15 cellular contexts compared by ENCODE assay signal in genomic region chr9:137315581-137316011, GRCh38. TPM values are rescaled to one million over a fixed set of nuclear protein-coding genes. Genes with fewer than 3 reads are reported as not detected.
DNase-seq lines count a peak whose midpoint lies in the region; ATAC-seq and TF ChIP-seq lines count a peak whose summit lies in the region.
"Had no signal": no experiment of that assay in that cellular context is flagged by ENCODE, and none has a peak within 500 bp of the region (broad histone marks: within the 10 kb centered on the region; RNA-seq: fewer than 3 reads in every experiment).

No MANE protein-coding gene starts in this region.

- H3K27me3 ChIP-seq in HCT116 (ENCODE audit: insufficient read depth, low read length) (no peaks in the 10 kb centered on the region), esophagus muscularis mucosa (peaks cover 8 to 53% (median 20%) of the 10 kb centered on the region in 4 donors)

- H3K4me1 Mint-ChIP-seq in progenitor cell of endocrine pancreas (ENCODE audit: low read depth) (peaks cover 7% of the 10 kb centered on the region), osteocyte (ENCODE audit: unreplicated experiment) (peaks cover 7% of the 10 kb centered on the region)

- H3K36me3 Mint-ChIP-seq in progenitor cell of endocrine pancreas (ENCODE audit: insufficient read depth) (no peaks in the 10 kb centered on the region), osteocyte (ENCODE audit: unreplicated experiment) (no peaks in the 10 kb centered on the region)

- H4K20me1 ChIP-seq in HCT116 (ENCODE audit: insufficient read depth): no peaks in the 10 kb centered on the region

- 29% methylated on average over 16 of the region's 18 CpGs for WGBS in esophagus muscularis mucosa

- H2AFZ ChIP-seq in HCT116 (ENCODE audit: low read depth, low read length, poor library complexity, severe bottlenecking): no peak overlapping the region

- H3K9me2 ChIP-seq in HCT116 (ENCODE audit: insufficient read depth): no peaks in the 10 kb centered on the region

- RAD21 ChIA-PET in HCT116 (lab: Charles Lee; ENCODE audit: low non-redundant PET in 1 of 2, low total read pairs in 2 of 2, uncharacterized antibody in 2 of 2, unreplicated experiment in 2 of 2): interaction anchor here in 1 of 2 experiments (0.5 kb wide), 1 partner anchor 29 kb away, joined by 3 read pairs; no protein-coding TSS in a partner anchor

- H3K27me3 Mint-ChIP-seq in progenitor cell of endocrine pancreas (no peaks in the 10 kb centered on the region), osteocyte (ENCODE audit: unreplicated experiment) (no peaks in the 10 kb centered on the region)

- H3K36me3 ChIP-seq in HCT116 (ENCODE audit: control insufficient read depth in 1 of 2, insufficient read depth in 2 of 2, low read length in 2 of 2): no peaks in the 10 kb centered on the region
- H3K36me3 ChIP-seq in esophagus muscularis mucosa: peaks cover 0 to 6% (median 0%) of the 10 kb centered on the region in 4 donors
- H3K36me3 ChIP-seq: lower lobe of right lung had no signal

- H3K9me3 Mint-ChIP-seq in progenitor cell of endocrine pancreas (ENCODE audit: low read depth) (no peaks in the 10 kb centered on the region), osteocyte (ENCODE audit: unreplicated experiment) (no peaks in the 10 kb centered on the region)
- H3K9me3 Mint-ChIP-seq: activated CD4-positive, alpha-beta T cell treated with anti-CD3 and anti-CD28 coated beads, Interleukin-2, amount 10 ng/mL, durations not matched to agents 24 days and 14 days; effector memory CD8-positive, alpha-beta T cell had no signal

- POLR2A ChIA-PET in HCT116 (lab: Charles Lee): no interaction called here

- no peak overlapping the region for H3K4me3 Mint-ChIP-seq in progenitor cell of endocrine pancreas (ENCODE audit: low read depth)
- H3K4me3 Mint-ChIP-seq in osteocyte (ENCODE audit: unreplicated experiment): no peak overlapping the region
- H3K4me3 Mint-ChIP-seq: activated CD4-positive, alpha-beta T cell treated with anti-CD3 and anti-CD28 coated beads, Interleukin-2, amount 10 ng/mL, durations not matched to agents 24 days and 14 days; effector memory CD8-positive, alpha-beta T cell had no signal

- no peak overlapping the region for H3K27ac Mint-ChIP-seq in progenitor cell of endocrine pancreas
- H3K27ac Mint-ChIP-seq in osteocyte (ENCODE audit: unreplicated experiment): no peak overlapping the region
- H3K27ac Mint-ChIP-seq: activated CD4-positive, alpha-beta T cell treated with anti-CD3 and anti-CD28 coated beads, Interleukin-2, amount 10 ng/mL, durations not matched to agents 24 days and 14 days; effector memory CD8-positive, alpha-beta T cell had no signal

- BruUV-seq in HCT116 (replicated peaks; lab: Mats Ljungman, UMichigan): no TSS peak

- H3K9me3 ChIP-seq in HCT116 (ENCODE audit: control insufficient read depth in 1 of 2, insufficient read depth in 1 of 2, low read depth in 1 of 2, low read length in 2 of 2) (no peaks in the 10 kb centered on the region), esophagus muscularis mucosa (no peaks in the 10 kb centered on the region)
- H3K9me3 ChIP-seq: lower lobe of right lung had no signal

- no peak for TF ChIP-seq RAD21 in HCT116 (IDR thresholded peaks at IDR 0.05; ENCODE audit: low read depth)

- TF ChIP-seq EP300 in esophagus muscularis mucosa (IDR thresholded peaks at IDR 0.05): no peak

- TF ChIP-seq CTCF in HCT116 (IDR thresholded peaks at IDR 0.05 in 2 of 3, conservative IDR thresholded peaks at IDR 0.05 in 1 of 3; ENCODE audit: borderline replicate concordance in 1 of 3, insufficient read depth in 1 of 3, low read depth in 2 of 3, low read length in 2 of 3): no peak
- no peak for TF ChIP-seq CTCF in esophagus muscularis mucosa (IDR thresholded peaks at IDR 0.05)
- TF ChIP-seq CTCF in progenitor cell of endocrine pancreas (IDR thresholded peaks at IDR 0.05; ENCODE audit: unreplicated experiment): no peak
- no peak for TF ChIP-seq CTCF in osteocyte (IDR thresholded peaks at IDR 0.05)

- CTCF ChIA-PET in HCT116 (lab: Charles Lee): interaction anchor here (1.3 kb wide), 1 partner anchor 13 kb away, joined by 7 read pairs; the partner anchor contains the start of gene NRARP

- no peaks in the 10 kb centered on the region for H3K79me2 ChIP-seq in HCT116 (ENCODE audit: insufficient read depth, low read length)

- peak overlapping the region; percentile 57 for H3K9ac ChIP-seq in HCT116 (ENCODE audit: low read length)

- ATAC-seq in HCT116 (no peak), GM19035 (IDR thresholded peaks at IDR 0.05; ENCODE audit: unreplicated experiment) (no peak), GM18498 (IDR thresholded peaks at IDR 0.05; ENCODE audit: unreplicated experiment) (no peak)
- ATAC-seq: effector memory CD8-positive, alpha-beta T cell had no signal

- TF ChIP-seq POLR2A in HCT116 (IDR thresholded peaks at IDR 0.05; ENCODE audit: borderline replicate concordance, extremely low read depth, insufficient read depth, insufficient read length) (no peak), esophagus muscularis mucosa (IDR thresholded peaks at IDR 0.05; ENCODE audit: low read depth) (no peak)

- intact Hi-C loops in HCT116 (cut with micrococcal nuclease): no loop called here
- intact Hi-C loops in esophagus muscularis mucosa (cut with DNase I): no loop called here

- peak overlapping the region; percentile 71 for H3K4me2 ChIP-seq in HCT116 (ENCODE audit: low read length)

- DNase-seq in AG08396 (ENCODE audit: low spot score): peak; percentile 33
- DNase-seq in HCT116 (ENCODE audit: low read depth, low spot score): no peak
- DNase-seq in esophagus muscularis mucosa (ENCODE audit: extremely low spot score): no peak
- peak; percentile 18 for DNase-seq in progenitor cell of endocrine pancreas (ENCODE audit: low spot score, unreplicated experiment)
- DNase-seq in osteocyte (ENCODE audit: extremely low spot score, unreplicated experiment): no peak
- DNase-seq in effector CD8-positive, alpha-beta T cell (lab: John Stamatoyannopoulos, UW): no peak
- DNase-seq: activated effector memory CD4-positive, alpha-beta T cell treated with Interleukin-2 at 50 U/mL for 16 hours; AML-193; DND-41; effector memory CD8-positive, alpha-beta T cell; lower lobe of right lung; NCI-H1092 had no signal

- H3K27ac ChIP-seq in HCT116 (ENCODE audit: low read depth, low read length) (no peak overlapping the region; the same call in 1 of the 2 replicates), esophagus muscularis mucosa (replicated peaks in 1 of 4) (peak overlapping the region in 3 of 4 donors; percentile 37 to 44 (median 40))
- H3K27ac ChIP-seq: lower lobe of right lung had no signal

- H3K4me1 ChIP-seq in HCT116 (ENCODE audit: control insufficient read depth in 1 of 2, insufficient read depth in 2 of 2, low read length in 2 of 2) (peaks cover 30 to 49% of the 10 kb centered on the region in 2 experiments), esophagus muscularis mucosa (peaks cover 33 to 54% (median 44%) of the 10 kb centered on the region in 4 donors)

- H3K4me3 ChIP-seq in HCT116 (replicated peaks in 1 of 2; ENCODE audit: low read depth in 1 of 2, low read length in 2 of 2): no peak overlapping the region
- peak overlapping the region; percentile 41 to 51 (median 42) for H3K4me3 ChIP-seq in esophagus muscularis mucosa

TF ChIP-seq in HCT116, 20 proteins besides CTCF, POLR2A, EP300 and RAD21 (continues in another document):
- TF ChIP-seq CEBPB (IDR thresholded peaks at IDR 0.05; ENCODE audit: low read depth) (no peak), TCF7L2 (IDR thresholded peaks at IDR 0.05; ENCODE audit: borderline replicate concordance, extremely low read depth, insufficient read depth, insufficient read length) (no peak), ZBTB33 (IDR thresholded peaks at IDR 0.05; ENCODE audit: extremely low read depth, insufficient replicate concordance, low read length) (no peak), SIN3A (IDR thresholded peaks at IDR 0.05; ENCODE audit: low read depth) (no peak), ATF3 (IDR thresholded peaks at IDR 0.05) (no peak), MAX (IDR thresholded peaks at IDR 0.05) (no peak), ELF1 (IDR thresholded peaks at IDR 0.05; ENCODE audit: borderline replicate concordance, low read depth) (no peak), POLR2AphosphoS5 (IDR thresholded peaks at IDR 0.05; ENCODE audit: low read depth, low read length) (no peak), EZH2phosphoT487 (IDR thresholded peaks at IDR 0.05; ENCODE audit: borderline replicate concordance) (no peak), ZNF274 (IDR thresholded peaks at IDR 0.05; ENCODE audit: low read depth, low read length) (no peak), EGR1 (IDR thresholded peaks at IDR 0.05; ENCODE audit: low read depth) (no peak), CBX3 (IDR thresholded peaks at IDR 0.05; ENCODE audit: low read depth) (no peak)

RNA-seq across cellular contexts. Expression of gene NRARP, which starts 13.5 kb away (rescaled TPM):
- total RNA-seq in HCT116 (2021; ENCODE audit: unreplicated experiment) (22.2 TPM), esophagus muscularis mucosa (10 to 100 TPM in 1 of 4 donors, 1 to 10 TPM in 3; 2.9 to 10.3 (median 7.2) TPM), progenitor cell of endocrine pancreas (24.0 and 27.1 TPM in 2 replicates), osteocyte (1.8 and 2.1 TPM in 2 replicates)
- 5.9 and 7.2 TPM in 2 replicates for polyA plus RNA-seq in HCT116 (2012)

RNA-seq across cellular contexts. Expression of gene TOR4A, which starts 38.1 kb away (rescaled TPM):
- 34.0 TPM for total RNA-seq in HCT116 (2021; ENCODE audit: unreplicated experiment)
- 21.6 and 22.8 TPM in 2 replicates for polyA plus RNA-seq in HCT116 (2012)
- 1 to 10 TPM; 5.0 to 9.2 (median 7.3) TPM for total RNA-seq in esophagus muscularis mucosa
- 8.0 and 8.5 TPM in 2 replicates for total RNA-seq in progenitor cell of endocrine pancreas
- 1.2 and 1.9 TPM in 2 replicates for total RNA-seq in osteocyte

Comparison
In these comparisons a context has a peak if more than half of its experiments do, and no peak if none do; other contexts are left out.
1. DNase-seq: peak in AG08396 (single experiment) and progenitor cell of endocrine pancreas (single experiment); none in HCT116 (single experiment), esophagus muscularis mucosa (single experiment), osteocyte (single experiment) and effector CD8-positive, alpha-beta T cell (single experiment).
2. H3K4me3 ChIP-seq: peak in esophagus muscularis mucosa (4 of 4); none in HCT116 (0 of 2).